ENCODE assay signal across 16 cellular contexts in the genomic region with DNA sequence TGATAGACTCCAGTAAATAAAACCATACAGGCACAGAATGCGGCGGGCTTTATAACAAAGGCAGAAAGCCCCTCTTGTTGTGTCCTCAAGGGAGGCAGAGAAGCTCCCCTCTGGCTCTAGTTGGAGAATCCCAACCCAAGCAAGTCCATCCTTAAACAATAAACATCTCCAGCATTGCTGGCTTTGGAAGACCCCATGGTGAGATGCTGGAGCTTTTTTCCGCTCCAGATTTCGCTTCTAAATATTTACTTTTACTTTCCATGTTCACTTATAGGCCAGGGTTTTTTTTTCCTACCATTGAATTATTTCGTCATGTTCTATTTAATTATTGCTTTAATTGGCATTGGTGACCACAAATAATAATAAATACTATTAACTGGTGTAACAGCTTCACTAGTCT.
DNase-seq lines count a peak whose midpoint lies in the region; ATAC-seq, FAIRE-seq and TF ChIP-seq lines count a peak whose summit lies in the region.
"Had no signal": no experiment of that assay in that cellular context is flagged by ENCODE, and none has a peak within 500 bp of the region (broad histone marks: within the 10 kb centered on the region; RNA-seq: fewer than 3 reads in every experiment).

No MANE protein-coding gene starts in this region.

- no peak overlapping the region for H2AFZ ChIP-seq in astrocyte (ENCODE audit: low read depth, low read length)

- H3K4me1 Mint-ChIP-seq in CD14-positive monocyte (peaks cover 27% of the 10 kb centered on the region), astrocyte (ENCODE audit: low read depth, unreplicated experiment) (peaks cover 83% of the 10 kb centered on the region)
- H3K4me1 Mint-ChIP-seq: naive thymus-derived CD8-positive, alpha-beta T cell had no signal

- H3K36me3 ChIP-seq in astrocyte (ENCODE audit: insufficient read depth, low read length) (no peaks in the 10 kb centered on the region), liver (ENCODE audit: control insufficient read depth in 4 of 4, insufficient read depth in 3 of 4, low read depth in 1 of 4, low read length in 3 of 4) (no peaks in the 10 kb centered on the region), skeletal muscle satellite cell (ENCODE audit: insufficient read depth, low read length) (peaks cover 24% of the 10 kb centered on the region)
- H3K36me3 ChIP-seq: BE2C had no signal

- H3K4me3 ChIP-seq in astrocyte (ENCODE audit: insufficient read depth, low read depth, low read length) = no peak overlapping the region
- H3K4me3 ChIP-seq in liver (ENCODE audit: low read depth in 1 of 3, low read length in 3 of 3) = no peak overlapping the region
- H3K4me3 ChIP-seq in skeletal muscle satellite cell (ENCODE audit: low read length) = no peak overlapping the region

- peak overlapping the region in 6 of 7 donors; percentile 85 to 93 (median 92) for H3K27ac Mint-ChIP-seq in CD14-positive monocyte
- H3K27ac Mint-ChIP-seq in astrocyte (ENCODE audit: unreplicated experiment) = peak overlapping the region; percentile 98
- H3K27ac Mint-ChIP-seq: activated T-cell treated with anti-CD3 and anti-CD28 coated beads, Interleukin-2, amount 50 U/mL, for 72 hours; naive thymus-derived CD8-positive, alpha-beta T cell had no signal

- H3K9me3 Mint-ChIP-seq in CD14-positive monocyte (no peaks in the 10 kb centered on the region), astrocyte (ENCODE audit: unreplicated experiment) (peaks cover 8% of the 10 kb centered on the region)
- H3K9me3 Mint-ChIP-seq: activated T-cell treated with anti-CD3 and anti-CD28 coated beads, Interleukin-2, amount 50 U/mL, for 72 hours; naive thymus-derived CD8-positive, alpha-beta T cell had no signal

- peaks cover 0 to 4% (median 2%) of the 10 kb centered on the region in 3 donors for H3K27me3 Mint-ChIP-seq in CD14-positive monocyte (ENCODE audit: low read depth in 3 of 3)
- no peaks in the 10 kb centered on the region for H3K27me3 Mint-ChIP-seq in astrocyte (ENCODE audit: low read depth, unreplicated experiment)
- H3K27me3 Mint-ChIP-seq: naive thymus-derived CD8-positive, alpha-beta T cell had no signal

- no peaks in the 10 kb centered on the region for H3K9me3 ChIP-seq in astrocyte (ENCODE audit: insufficient read depth, low read depth, low read length)
- H3K9me3 ChIP-seq in liver (ENCODE audit: control insufficient read depth in 4 of 4, low read length in 3 of 4) = no peaks in the 10 kb centered on the region
- no peaks in the 10 kb centered on the region for H3K9me3 ChIP-seq in skeletal muscle satellite cell (replicated peaks; ENCODE audit: low read length)
- H3K9me3 ChIP-seq: BE2C had no signal

- H3K4me3 Mint-ChIP-seq in CD14-positive monocyte = no peak overlapping the region
- no peak overlapping the region for H3K4me3 Mint-ChIP-seq in astrocyte (ENCODE audit: unreplicated experiment)
- H3K4me3 Mint-ChIP-seq: activated T-cell treated with anti-CD3 and anti-CD28 coated beads, Interleukin-2, amount 50 U/mL, for 72 hours; naive thymus-derived CD8-positive, alpha-beta T cell had no signal

- H3K9ac ChIP-seq in astrocyte (ENCODE audit: low read length) (peak overlapping the region; percentile 84), liver (ENCODE audit: low read depth in 1 of 2, low read length in 2 of 2) (no peak overlapping the region), skeletal muscle satellite cell (ENCODE audit: low read depth, low read length) (peak overlapping the region; percentile 85)

- ATAC-seq in GM21737 (IDR thresholded peaks at IDR 0.05; ENCODE audit: unreplicated experiment) (no peak), HG03196 (IDR thresholded peaks at IDR 0.05; ENCODE audit: unreplicated experiment) (no peak)
- ATAC-seq: activated T-cell treated with anti-CD3 and anti-CD28 coated beads, Interleukin-2, amount 50 U/mL, for 72 hours; naive thymus-derived CD8-positive, alpha-beta T cell had no signal

- TF ChIP-seq CTCF in CD14-positive monocyte (IDR thresholded peaks at IDR 0.05) (no peak), astrocyte (IDR thresholded peaks at IDR 0.05; ENCODE audit: insufficient read depth, low read depth, low read length) (no peak), liver (IDR thresholded peaks at IDR 0.05; ENCODE audit: low read depth, low read length, missing input control) (no peak)

- DNase-seq in CD14-positive monocyte (ENCODE audit: low spot score) (no peak), astrocyte (ENCODE audit: low read depth) (no peak), SHP77 (lab: John Stamatoyannopoulos, UW) (no peak), NCI-H82 (lab: John Stamatoyannopoulos, UW) (no peak)
- DNase-seq: activated CD4-positive, alpha-beta T cell treated with anti-CD3 and anti-CD28 coated beads for 1 hour; activated T-cell treated with anti-CD3 and anti-CD28 coated beads, Interleukin-2, amount 50 U/mL, for 72 hours; BE2C; MM.1S; naive thymus-derived CD8-positive, alpha-beta T cell; stimulated activated CD4-positive, alpha-beta T cell treated with anti-CD3 and anti-CD28 coated beads, Interleukin-15, amount 100 ng/mL, for 24 hours; T-helper 1 cell had no signal

- H3K36me3 Mint-ChIP-seq in CD14-positive monocyte (peaks cover 14 to 16% of the 10 kb centered on the region in 2 donors), astrocyte (ENCODE audit: low read depth, unreplicated experiment) (peaks cover 32% of the 10 kb centered on the region)

- no peaks in the 10 kb centered on the region for H4K20me1 ChIP-seq in astrocyte (ENCODE audit: insufficient read depth, low read length)

- H3K4me2 ChIP-seq in astrocyte (ENCODE audit: low read length) (peak overlapping the region; percentile 60), skeletal muscle satellite cell (ENCODE audit: low read length) (peak overlapping the region; percentile 63)

- no peak for FAIRE-seq in astrocyte (lab: Jason Lieb, UNC)
- FAIRE-seq: GM12891 had no signal

- H3K4me1 ChIP-seq in astrocyte (ENCODE audit: insufficient read depth, low read length) = peaks cover 71% of the 10 kb centered on the region
- peaks cover 0 to 6% (median 0%) of the 10 kb centered on the region in 4 donors for H3K4me1 ChIP-seq in liver (ENCODE audit: control insufficient read depth in 4 of 4, insufficient read depth in 4 of 4, low read length in 3 of 4)
- H3K4me1 ChIP-seq in skeletal muscle satellite cell (ENCODE audit: control insufficient read depth, insufficient read depth, low read length) = peaks cover 72% of the 10 kb centered on the region
- H3K4me1 ChIP-seq: BE2C had no signal

- intact Hi-C loops in CD14-positive monocyte (cut with micrococcal nuclease) = no loop called here

- TF ChIP-seq RAD21 in liver (IDR thresholded peaks at IDR 0.05) = no peak

- H3K79me2 ChIP-seq in astrocyte (ENCODE audit: insufficient read depth, low read length) = peaks cover 11% of the 10 kb centered on the region

- H3K27ac ChIP-seq in astrocyte (ENCODE audit: low read depth, low read length) (peak overlapping the region; percentile 99), liver (ENCODE audit: low read depth in 1 of 2, low read length in 2 of 2) (peak overlapping the region; percentile 42 to 54)

- 95% methylated on average over 5 of the region's 5 CpGs for WGBS in liver

- H3K27me3 ChIP-seq in astrocyte (ENCODE audit: insufficient read depth, low read length) (no peaks in the 10 kb centered on the region), liver (ENCODE audit: control insufficient read depth in 4 of 4, insufficient read depth in 4 of 4, low read length in 3 of 4) (no peaks in the 10 kb centered on the region), skeletal muscle satellite cell (ENCODE audit: control insufficient read depth, insufficient read depth, low read length) (no peaks in the 10 kb centered on the region)
- H3K27me3 ChIP-seq: BE2C had no signal

TF ChIP-seq in liver, 16 proteins besides CTCF, POLR2A, EP300 and RAD21:
- TF ChIP-seq, protein P1, sequence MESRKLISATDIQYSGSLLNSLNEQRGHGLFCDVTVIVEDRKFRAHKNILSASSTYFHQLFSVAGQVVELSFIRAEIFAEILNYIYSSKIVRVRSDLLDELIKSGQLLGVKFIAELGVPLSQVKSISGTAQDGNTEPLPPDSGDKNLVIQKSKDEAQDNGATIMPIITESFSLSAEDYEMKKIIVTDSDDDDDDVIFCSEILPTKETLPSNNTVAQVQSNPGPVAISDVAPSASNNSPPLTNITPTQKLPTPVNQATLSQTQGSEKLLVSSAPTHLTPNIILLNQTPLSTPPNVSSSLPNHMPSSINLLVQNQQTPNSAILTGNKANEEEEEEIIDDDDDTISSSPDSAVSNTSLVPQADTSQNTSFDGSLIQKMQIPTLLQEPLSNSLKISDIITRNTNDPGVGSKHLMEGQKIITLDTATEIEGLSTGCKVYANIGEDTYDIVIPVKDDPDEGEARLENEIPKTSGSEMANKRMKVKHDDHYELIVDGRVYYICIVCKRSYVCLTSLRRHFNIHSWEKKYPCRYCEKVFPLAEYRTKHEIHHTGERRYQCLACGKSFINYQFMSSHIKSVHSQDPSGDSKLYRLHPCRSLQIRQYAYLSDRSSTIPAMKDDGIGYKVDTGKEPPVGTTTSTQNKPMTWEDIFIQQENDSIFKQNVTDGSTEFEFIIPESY (IDR thresholded peaks at IDR 0.05) = no peak
- TF ChIP-seq EGR1 (IDR thresholded peaks at IDR 0.05; ENCODE audit: low read depth in 2 of 2) (no peak), JUND (IDR thresholded peaks at IDR 0.05) (no peak), YY1 (IDR thresholded peaks at IDR 0.05) (no peak)

Comparison
In these comparisons a context has a peak if more than half of its experiments do, and no peak if none do; other contexts are left out.
1. H3K9ac ChIP-seq: peak in astrocyte (single experiment) and skeletal muscle satellite cell (single experiment); none in liver (0 of 2).